1 cellular context compared by ENCODE assay signal in the genomic region with DNA sequence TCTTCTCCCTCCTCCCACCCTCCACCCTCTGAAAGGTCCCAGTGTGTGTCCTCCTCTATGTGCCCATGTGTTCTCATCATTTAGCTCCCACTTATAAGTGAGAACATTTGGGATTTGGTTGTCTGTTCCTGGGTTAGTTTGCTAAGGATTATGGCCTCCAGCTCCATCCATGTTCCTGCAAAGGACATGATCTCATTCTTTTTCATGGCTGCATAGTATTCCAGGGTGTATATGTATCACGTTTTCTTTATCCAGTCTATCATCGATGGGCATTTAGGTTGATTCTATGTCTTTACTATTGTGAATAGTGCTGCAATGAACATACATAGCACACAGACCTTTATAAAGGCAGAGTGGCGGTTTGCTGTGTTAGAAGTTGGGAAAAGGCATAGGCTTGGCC. TPM values are rescaled to one million over a fixed set of nuclear protein-coding genes. Genes with fewer than 3 reads are reported as not detected.
"Had no signal": no experiment of that assay in that cellular context is flagged by ENCODE, and none has a peak within 500 bp of the region (broad histone marks: within the 10 kb centered on the region; RNA-seq: fewer than 3 reads in every experiment).

No MANE protein-coding gene starts in this region.

RNA-seq across cellular contexts. Expression of a gene that starts 38.2 kb away (rescaled TPM):
- total RNA-seq: activated CD4-positive, alpha-beta memory T cell treated with anti-CD3 and anti-CD28 coated beads, Interleukin-2, amount 10 ng/mL, durations not matched to agents 7 days and 5 days had no signal
